ENCODE assay signal across 33 cellular contexts in the genomic region with DNA sequence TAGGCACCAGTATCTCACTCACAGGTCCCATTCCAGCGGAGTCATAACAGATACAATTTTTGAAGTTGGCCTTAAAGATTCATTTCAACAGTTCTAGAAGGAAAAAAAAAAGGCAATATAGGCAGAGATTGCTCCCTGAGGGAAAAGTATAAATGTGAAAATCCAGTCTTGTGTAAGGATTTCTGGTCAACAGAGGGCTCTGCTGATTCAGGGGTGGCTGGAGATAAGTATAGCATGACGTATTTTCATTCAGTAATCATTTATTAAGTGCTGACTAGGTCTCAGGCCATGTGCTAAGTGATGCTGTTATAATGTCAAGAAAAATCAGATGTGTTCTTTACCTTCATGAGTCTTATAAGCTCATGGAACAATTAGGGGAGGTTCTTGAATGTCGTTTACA.
DNase-seq lines count a peak whose midpoint lies in the region; TF ChIP-seq lines count a peak whose summit lies in the region.
"Had no signal": no experiment of that assay in that cellular context is flagged by ENCODE, and none has a peak within 500 bp of the region (broad histone marks: within the 10 kb centered on the region; RNA-seq: fewer than 3 reads in every experiment).

No MANE protein-coding gene starts in this region.

- H3K4me1 Mint-ChIP-seq in osteocyte (ENCODE audit: unreplicated experiment) = peaks cover 3% of the 10 kb centered on the region
- peaks cover 7% of the 10 kb centered on the region for H3K4me1 Mint-ChIP-seq in glutamatergic neuron (ENCODE audit: low read depth, unreplicated experiment)
- H3K4me1 Mint-ChIP-seq: activated CD4-positive, alpha-beta T cell treated with anti-CD3 and anti-CD28 coated beads for 36 hours; activated T-helper 17 cell treated with anti-CD3 and anti-CD28 coated beads, Interleukin-2, amount 50 U/mL, for 72 hours; immature natural killer cell had no signal

- no peaks in the 10 kb centered on the region for H3K9me2 ChIP-seq in GM23248 (ENCODE audit: insufficient read depth)

- no peak overlapping the region for H3K4me2 ChIP-seq in GM23248 (ENCODE audit: unreplicated experiment)

- 74 to 80% methylated on average over 3 of the region's 3 CpGs for WGBS in GM23248 (ENCODE audit: low coverage in 1 of 2, low lambda C conversion rate in 2 of 2, missing lambda C conversion rate in 2 of 2), 2 experiments

- peak; percentile 46 for TF ChIP-seq CTCF in epithelial cell of proximal tubule (conservative IDR thresholded peaks at IDR 0.05; ENCODE audit: low read depth, low read length)
- peak; percentile 15 for TF ChIP-seq CTCF in osteocyte (IDR thresholded peaks at IDR 0.05)
- no peak for TF ChIP-seq CTCF in glutamatergic neuron (IDR thresholded peaks at IDR 0.05; ENCODE audit: partially characterized antibody, unreplicated experiment)
- TF ChIP-seq CTCF in GM13977 (IDR thresholded peaks at IDR 0.05; ENCODE audit: extremely low read depth, insufficient read depth, missing control alignments) = no peak

- peaks cover 6% of the 10 kb centered on the region for H3K4me1 ChIP-seq in GM23248 (ENCODE audit: insufficient read depth)
- H3K4me1 ChIP-seq: gastroesophageal sphincter, pancreas had no signal

- no peaks in the 10 kb centered on the region for H3K27me3 ChIP-seq in GM23248 (replicated peaks; ENCODE audit: insufficient read depth)
- H3K27me3 ChIP-seq: cardiac muscle cell, gastroesophageal sphincter, pancreas had no signal

- H3K4me3 ChIP-seq in GM23248 = no peak overlapping the region
- no peak overlapping the region for H3K4me3 ChIP-seq in epithelial cell of proximal tubule (ENCODE audit: low read depth, low read length)
- H3K4me3 ChIP-seq: cardiac muscle cell, coronary artery, gastroesophageal sphincter, pancreas, skin epidermis had no signal

- peaks cover 4% of the 10 kb centered on the region; the same call in 1 of the 2 replicates for H3F3A ChIP-seq in GM23248 (ENCODE audit: insufficient read depth)

- H3K9me3 Mint-ChIP-seq in osteocyte (ENCODE audit: unreplicated experiment) (peaks cover 7% of the 10 kb centered on the region), glutamatergic neuron (ENCODE audit: unreplicated experiment) (no peaks in the 10 kb centered on the region)
- H3K9me3 Mint-ChIP-seq: type B pancreatic cell had no signal

- H3K79me2 ChIP-seq in GM23248 (ENCODE audit: insufficient read depth) = no peaks in the 10 kb centered on the region

- H3K9ac ChIP-seq in GM23248 = no peak overlapping the region

- peak; percentile 11 for DNase-seq in GM23248
- DNase-seq in SK-MEL-5 (ENCODE audit: low read depth, low spot score) = peak; percentile 4
- DNase-seq in epithelial cell of proximal tubule (ENCODE audit: low read depth) = peak; percentile 9
- no peak for DNase-seq in osteocyte (ENCODE audit: extremely low spot score, unreplicated experiment)
- no peak for DNase-seq in glutamatergic neuron
- no peak for DNase-seq in GM13977 (ENCODE audit: low spot score)
- no peak for DNase-seq in stimulated activated CD4-positive, alpha-beta T cell treated with anti-CD3 and anti-CD28 coated beads, Interleukin-4, amount 100 ng/mL, for 24 hours
- DNase-seq: activated CD4-positive, alpha-beta T cell treated with anti-CD3 and anti-CD28 coated beads for 36 hours; activated naive CD4-positive, alpha-beta T cell treated with anti-CD3 and anti-CD28 coated beads, Interleukin-2, amount 50 U/mL, for 16 hours; amygdala; DMS79 treated with DMSO at 0.1 percent for 48 hours; GDM1; HCEC 1CT; hippocampal formation; immature natural killer cell; mesenchymal stem cell; MV-4-11; NCI-H1436; NCI-H2081; NCI-H345; NCI-H748 treated with DMSO at 0.1 percent for 48 hours; pancreas; retina; stimulated activated naive B cell treated with anti-CD40 and anti-IgM and Interleukin-4, amounts not matched to agents 10 μg/mL and 1 μg/mL and 100 μg/mL, for 72 hours; substantia nigra had no signal

- no peaks in the 10 kb centered on the region for H3K36me3 ChIP-seq in GM23248 (ENCODE audit: low read depth)
- H3K36me3 ChIP-seq: cardiac muscle cell, gastroesophageal sphincter, pancreas had no signal

- H3K4me3 Mint-ChIP-seq in osteocyte (ENCODE audit: unreplicated experiment) (no peak overlapping the region), glutamatergic neuron (ENCODE audit: unreplicated experiment) (no peak overlapping the region)
- H3K4me3 Mint-ChIP-seq: activated CD4-positive, alpha-beta T cell treated with anti-CD3 and anti-CD28 coated beads for 36 hours; activated T-helper 17 cell treated with anti-CD3 and anti-CD28 coated beads, Interleukin-2, amount 50 U/mL, for 72 hours; IgD-negative memory B cell; immature natural killer cell; stimulated activated naive B cell treated with anti-CD40 and anti-IgM and Interleukin-4, amounts not matched to agents 10 μg/mL and 1 μg/mL and 100 μg/mL, for 72 hours; type B pancreatic cell had no signal

- no peak overlapping the region for H3K27ac Mint-ChIP-seq in osteocyte (ENCODE audit: unreplicated experiment)
- no peak overlapping the region for H3K27ac Mint-ChIP-seq in glutamatergic neuron (ENCODE audit: unreplicated experiment)
- H3K27ac Mint-ChIP-seq: activated CD4-positive, alpha-beta T cell treated with anti-CD3 and anti-CD28 coated beads for 36 hours; activated T-helper 17 cell treated with anti-CD3 and anti-CD28 coated beads, Interleukin-2, amount 50 U/mL, for 72 hours; IgD-negative memory B cell; immature natural killer cell; type B pancreatic cell had no signal

- no peak overlapping the region for H3K27ac ChIP-seq in GM23248
- H3K27ac ChIP-seq: cardiac muscle cell, coronary artery, gastroesophageal sphincter, pancreas, RWPE1, skin epidermis had no signal

- no peaks in the 10 kb centered on the region for H3K9me3 ChIP-seq in GM23248 (ENCODE audit: low read depth)
- H3K9me3 ChIP-seq: gastroesophageal sphincter, pancreas had no signal

- no peaks in the 10 kb centered on the region for H3K36me3 Mint-ChIP-seq in osteocyte (ENCODE audit: unreplicated experiment)
- no peaks in the 10 kb centered on the region for H3K36me3 Mint-ChIP-seq in glutamatergic neuron (ENCODE audit: unreplicated experiment)
- H3K36me3 Mint-ChIP-seq: IgD-negative memory B cell, type B pancreatic cell had no signal

- H2AFZ ChIP-seq in GM23248 = no peak overlapping the region

- in situ Hi-C loops in GM23248 (cut with MboI) (no loop called here), SK-MEL-5 (cut with HindIII; ENCODE audit: low pct_unique_long_range_greater_than_20kb, low sequenced_read_pairs) (no loop called here), GM13977 (cut with MboI; ENCODE audit: low pct_unique_long_range_greater_than_20kb, low sequenced_read_pairs, unreplicated experiment) (no loop called here)

- no peaks in the 10 kb centered on the region for H4K20me1 ChIP-seq in GM23248 (ENCODE audit: insufficient read depth)

- H3K27me3 Mint-ChIP-seq in osteocyte (ENCODE audit: unreplicated experiment) (no peaks in the 10 kb centered on the region), glutamatergic neuron (ENCODE audit: unreplicated experiment) (no peaks in the 10 kb centered on the region)
- H3K27me3 Mint-ChIP-seq: activated T-helper 17 cell treated with anti-CD3 and anti-CD28 coated beads, Interleukin-2, amount 50 U/mL, for 72 hours; IgD-negative memory B cell; stimulated activated naive B cell treated with anti-CD40 and anti-IgM and Interleukin-4, amounts not matched to agents 10 μg/mL and 1 μg/mL and 100 μg/mL, for 72 hours had no signal

Comparison
In these comparisons a context has a peak if more than half of its experiments do, and no peak if none do; other contexts are left out.
1. DNase-seq: peak in GM23248 (single experiment), SK-MEL-5 (single experiment) and epithelial cell of proximal tubule (single experiment); none in osteocyte (single experiment), glutamatergic neuron (single experiment), GM13977 (single experiment) and stimulated activated CD4-positive, alpha-beta T cell treated with anti-CD3 and anti-CD28 coated beads, Interleukin-4, amount 100 ng/mL, for 24 hours (single experiment).
2. CTCF ChIP-seq: peak in epithelial cell of proximal tubule (single experiment) and osteocyte (single experiment); none in glutamatergic neuron (single experiment) and GM13977 (single experiment).